Comparison of ENCODE assay signal across 21 cellular contexts in genomic region chr1:19804786-19805390, GRCh38. TPM values are rescaled to one million over a fixed set of nuclear protein-coding genes. Genes with fewer than 3 reads are reported as not detected.
"Had no signal": no experiment of that assay in that cellular context is flagged by ENCODE, and none has a peak within 500 bp of the region (broad histone marks: within the 10 kb centered on the region; RNA-seq: fewer than 3 reads in every experiment).

No MANE protein-coding gene starts in this region.

- DNase-seq: activated CD4-positive, alpha-beta memory T cell treated with anti-CD3 and anti-CD28 coated beads, Interleukin-2, amount 10 ng/mL, durations not matched to agents 7 days and 5 days; activated CD4-positive, alpha-beta T cell treated with anti-CD3 and anti-CD28 coated beads for 36 hours; activated CD8-positive, alpha-beta memory T cell treated with anti-CD3 and anti-CD28 coated beads, Interleukin-2, amount 50 U/mL, for 4 hours; activated gamma-delta T cell treated with Interleukin-2 at 50 U/mL for 16 hours; activated naive CD8-positive, alpha-beta T cell treated with anti-CD3 and anti-CD28 coated beads, Interleukin-2, amount 10 ng/mL, durations not matched to agents 7 days and 5 days; activated T-cell treated with anti-CD3 and anti-CD28 coated beads, Interleukin-2, amount 50 U/mL, for 72 hours; caudate nucleus; cortex of kidney; effector CD8-positive, alpha-beta T cell; hippocampal formation; mammary epithelial cell; T-cell; WERI-Rb-1 had no signal

- H3K4me3 ChIP-seq: ascending aorta, gastroesophageal sphincter, neural progenitor cell, right atrium auricular region, tibial nerve, vagina had no signal

- H3K27ac ChIP-seq: ascending aorta, gastroesophageal sphincter, neural progenitor cell, right atrium auricular region, vagina, WERI-Rb-1 had no signal

- H3K9ac ChIP-seq: neural progenitor cell had no signal

- H3K27me3 ChIP-seq: ascending aorta, gastroesophageal sphincter, right atrium auricular region, tibial nerve, vagina had no signal

- H3K9me3 ChIP-seq: ascending aorta, gastroesophageal sphincter, tibial nerve, vagina had no signal

- ATAC-seq: activated CD4-positive, alpha-beta T cell treated with anti-CD3 and anti-CD28 coated beads for 36 hours; activated T-cell treated with anti-CD3 and anti-CD28 coated beads, Interleukin-2, amount 50 U/mL, for 72 hours; gastroesophageal sphincter; stimulated activated effector memory CD8-positive, alpha-beta T cell treated with anti-CD3 and anti-CD28 coated beads, Interleukin-12 subunit alpha, Interleukin-12 subunit beta, amount 100 ng/mL, for 72 hours; T-cell had no signal

- H3K36me3 ChIP-seq: ascending aorta, gastroesophageal sphincter, neural progenitor cell, right atrium auricular region, tibial nerve, vagina, WERI-Rb-1 had no signal

- H3K4me1 ChIP-seq: ascending aorta, neural progenitor cell, right atrium auricular region had no signal

- H2AFZ ChIP-seq: neural progenitor cell had no signal

- H3K4me2 ChIP-seq: neural progenitor cell had no signal

RNA-seq across cellular contexts. Expression of gene RNF186, which starts 10.2 kb away (rescaled TPM):
- total RNA-seq: activated CD4-positive, alpha-beta memory T cell treated with anti-CD3 and anti-CD28 coated beads, Interleukin-2, amount 10 ng/mL, durations not matched to agents 7 days and 5 days; activated CD4-positive, alpha-beta T cell treated with anti-CD3 and anti-CD28 coated beads for 36 hours; activated naive CD8-positive, alpha-beta T cell treated with anti-CD3 and anti-CD28 coated beads, Interleukin-2, amount 10 ng/mL, durations not matched to agents 7 days and 5 days; activated T-cell treated with anti-CD3 and anti-CD28 coated beads, Interleukin-2, amount 50 U/mL, for 72 hours; ascending aorta; gastroesophageal sphincter; mammary epithelial cell; right atrium auricular region; subcutaneous adipose tissue; T-cell; tibial nerve; vagina had no signal
